ENCODE assay signal across 2 cellular contexts in genomic region chr3:100956276-100956675, GRCh38.
TF ChIP-seq lines count a peak whose summit lies in the region.

No MANE protein-coding gene starts in this region.

TF ChIP-seq in IMR-90, 13 proteins besides CTCF, POLR2A, EP300 and RAD21:
- TF ChIP-seq FOS (IDR thresholded peaks at IDR 0.05; ENCODE audit: low read depth, low read length) (no peak), SMC3 (IDR thresholded peaks at IDR 0.05; ENCODE audit: low read depth, low read length) (no peak), MAFK (IDR thresholded peaks at IDR 0.05; ENCODE audit: low read depth, low read length) (no peak), USF2 (IDR thresholded peaks at IDR 0.05; ENCODE audit: low read depth, low read length) (no peak), CEBPB (IDR thresholded peaks at IDR 0.05; ENCODE audit: low read depth, low read length) (no peak), CHD1 (IDR thresholded peaks at IDR 0.05; ENCODE audit: low read depth, low read length) (no peak), ELK1 (IDR thresholded peaks at IDR 0.05; ENCODE audit: borderline replicate concordance, low read depth, low read length) (no peak), NFE2L2 (IDR thresholded peaks at IDR 0.05; ENCODE audit: low read depth, low read length) (no peak), MAZ (IDR thresholded peaks at IDR 0.05; ENCODE audit: borderline replicate concordance, low read depth, low read length) (no peak), RCOR1 (IDR thresholded peaks at IDR 0.05; ENCODE audit: insufficient replicate concordance, low read length) (no peak)

TF ChIP-seq in endothelial cell of umbilical vein, 7 proteins besides CTCF, POLR2A, EP300 and RAD21:
- TF ChIP-seq FOS (IDR thresholded peaks at IDR 0.05; ENCODE audit: borderline replicate concordance, insufficient read depth, low read length) (no peak), GATA2 (IDR thresholded peaks at IDR 0.05; ENCODE audit: insufficient read depth, insufficient read length, low read depth, low read length) (no peak), MYC (IDR thresholded peaks at IDR 0.05; ENCODE audit: low read depth, low read length) (no peak)
